Comparison of ENCODE assay signal across 21 cellular contexts in the genomic region with DNA sequence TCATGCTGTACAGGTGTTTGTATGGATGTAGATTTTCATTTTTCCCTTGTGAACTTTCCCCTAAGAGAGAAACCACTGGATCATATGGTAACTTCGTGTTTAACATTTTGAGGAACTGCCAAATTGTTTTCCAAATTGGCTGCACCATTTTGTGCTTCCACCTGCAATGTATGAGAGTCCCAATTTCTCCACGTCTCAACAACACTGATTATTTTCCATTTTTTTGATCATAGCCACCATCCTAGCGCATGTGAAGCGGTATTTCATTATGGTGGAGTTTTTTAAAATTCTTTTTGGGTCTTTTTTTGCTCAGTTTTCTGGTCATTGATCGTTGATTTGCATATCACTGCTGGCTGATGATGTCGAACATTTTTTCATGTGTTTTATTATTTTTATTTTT. TPM values are rescaled to one million over a fixed set of nuclear protein-coding genes. Genes with fewer than 3 reads are reported as not detected.
"Had no signal": no experiment of that assay in that cellular context is flagged by ENCODE, and none has a peak within 500 bp of the region (broad histone marks: within the 10 kb centered on the region; RNA-seq: fewer than 3 reads in every experiment).

No MANE protein-coding gene starts in this region.

- H3K27me3 Mint-ChIP-seq: effector memory CD8-positive, alpha-beta T cell; memory B cell; progenitor cell of endocrine pancreas had no signal

- H3K36me3 Mint-ChIP-seq: natural killer cell had no signal

- H3K9me3 Mint-ChIP-seq: effector memory CD8-positive, alpha-beta T cell; memory B cell; mesothelial cell of epicardium; natural killer cell; neural progenitor cell had no signal

- H3K27ac ChIP-seq: esophagus squamous epithelium, foreskin keratinocyte, hepatocyte, left ventricle myocardium inferior, lower lobe of right lung, neural progenitor cell, pancreas had no signal

- H3K4me3 Mint-ChIP-seq: effector memory CD8-positive, alpha-beta T cell; memory B cell; mesothelial cell of epicardium; natural killer cell; neural progenitor cell had no signal

- DNase-seq: effector memory CD8-positive, alpha-beta T cell; esophagus squamous epithelium; foreskin keratinocyte; head of caudate nucleus; kidney; left cardiac atrium; left ventricle myocardium inferior; lower lobe of right lung; natural killer cell; nucleus accumbens; pancreas; small intestine; stimulated activated CD4-positive, alpha-beta T cell treated with anti-CD3 and anti-CD28 coated beads, Interleukin-12 subunit alpha, Interleukin-12 subunit beta, amount 100 ng/mL, for 4 hours; stimulated activated naive CD4-positive, alpha-beta T cell treated with Interleukin-2 at 50 U/mL for 16 hours; trophoblast cell had no signal

- H3K36me3 ChIP-seq: pancreas had no signal

- H3K9me3 ChIP-seq: esophagus squamous epithelium, left ventricle myocardium inferior, lower lobe of right lung, pancreas had no signal

- H3K27me3 ChIP-seq: esophagus squamous epithelium, foreskin keratinocyte, hepatocyte, neural progenitor cell, pancreas had no signal

- H3K27ac Mint-ChIP-seq: memory B cell, mesothelial cell of epicardium, natural killer cell, progenitor cell of endocrine pancreas had no signal

- H3K4me3 ChIP-seq: esophagus squamous epithelium, hepatocyte, left ventricle myocardium inferior, lower lobe of right lung, neural progenitor cell, pancreas had no signal

- ATAC-seq: effector memory CD8-positive, alpha-beta T cell; foreskin keratinocyte; left cardiac atrium; lower lobe of right lung; natural killer cell; pancreas; right cardiac atrium had no signal

RNA-seq across cellular contexts. Expression of a gene that starts 17.1 kb away (rescaled TPM):
- polyA plus RNA-seq: pancreas had no signal
